20 cellular contexts compared by ENCODE assay signal in the genomic region with DNA sequence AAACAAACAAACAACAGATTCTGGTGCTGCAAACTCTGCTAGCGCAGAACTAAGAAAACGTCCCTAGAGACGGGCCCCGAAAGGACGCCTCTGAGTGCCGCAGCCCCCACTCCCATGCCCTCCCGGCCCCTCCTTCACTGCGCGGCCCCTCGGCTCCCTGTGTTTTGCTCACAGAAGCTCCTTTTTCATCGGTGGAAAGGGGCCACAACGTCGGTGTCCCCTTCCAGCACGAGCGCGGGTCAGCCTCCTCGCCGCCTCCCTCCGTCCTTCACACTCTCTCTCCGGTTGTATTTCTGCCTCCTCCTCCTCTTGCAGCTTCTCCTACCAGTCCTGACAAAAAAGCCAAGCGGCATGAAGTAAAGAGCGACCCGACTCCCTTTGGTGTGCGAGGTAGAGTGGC. TPM values are rescaled to one million over a fixed set of nuclear protein-coding genes. Genes with fewer than 3 reads are reported as not detected.
DNase-seq lines count a peak whose midpoint lies in the region; ATAC-seq, FAIRE-seq and TF ChIP-seq lines count a peak whose summit lies in the region.
"Had no signal": no experiment of that assay in that cellular context is flagged by ENCODE, and none has a peak within 500 bp of the region (broad histone marks: within the 10 kb centered on the region; RNA-seq: fewer than 3 reads in every experiment).

No MANE protein-coding gene starts in this region.

- peak; percentile 8 for DNase-seq in left cardiac atrium
- no peak for DNase-seq in left ventricle myocardium inferior
- no peak for DNase-seq in WTC11 (ENCODE audit: low spot score)
- peak; percentile 40 for DNase-seq in kidney
- DNase-seq in sigmoid colon = peak; percentile 37
- DNase-seq in NCI-H2227 treated with DMSO at 0.1 percent for 48 hours (lab: John Stamatoyannopoulos, UW) = no peak
- DNase-seq: CD8-positive, alpha-beta T cell; COR-L47; DND-41; GDM1; GOT3 had no signal

- H3K9ac ChIP-seq in kidney (ENCODE audit: low read length in 2 of 2) = no peak overlapping the region

- CTCF ChIA-PET in WTC11 (lab: Charles Lee) = interaction anchor here (0.6 to 3.3 kb wide), 17 partner anchors 8 to 301 kb away, joined by 3 to 15 read pairs (median 4); a partner anchor contains a TSS

- H3K4me3 ChIP-seq in left ventricle myocardium inferior (no peak overlapping the region), kidney (ENCODE audit: low read length in 2 of 2) (no peak overlapping the region), sigmoid colon (no peak overlapping the region)
- H3K4me3 ChIP-seq: HAP-1 had no signal

- H3K36me3 ChIP-seq in left ventricle myocardium inferior (peaks cover 57% of the 10 kb centered on the region), kidney (ENCODE audit: control insufficient read depth in 1 of 2, insufficient read depth in 2 of 2, low read length in 2 of 2) (peaks cover 13 to 34% of the 10 kb centered on the region in 2 donors), sigmoid colon (no peaks in the 10 kb centered on the region)
- H3K36me3 ChIP-seq: HAP-1 had no signal

- WGBS in sigmoid colon, 2 donors = 93 to 95% methylated on average over 24 of the region's 24 CpGs

- H3K27me3 ChIP-seq in left ventricle myocardium inferior (ENCODE audit: low read depth) (no peaks in the 10 kb centered on the region), sigmoid colon (peaks cover 0 to 20% (median 0%) of the 10 kb centered on the region in 3 donors)

- ATAC-seq in left cardiac atrium = no peak
- no peak for ATAC-seq in WTC11
- no peak for ATAC-seq in HG02678 (IDR thresholded peaks at IDR 0.05; ENCODE audit: unreplicated experiment)
- ATAC-seq in HG02571 (IDR thresholded peaks at IDR 0.05; ENCODE audit: unreplicated experiment) = no peak
- ATAC-seq: CD8-positive, alpha-beta T cell; HepG2 had no signal

- H3K36me3 Mint-ChIP-seq in WTC11 = peaks cover 6% of the 10 kb centered on the region
- H3K36me3 Mint-ChIP-seq: CD14-positive monocyte had no signal

- H3K27ac ChIP-seq in left ventricle myocardium inferior (replicated peaks) (no peak overlapping the region), kidney (ENCODE audit: low read depth in 2 of 2, low read length in 2 of 2) (no peak overlapping the region), sigmoid colon (no peak overlapping the region)

- H3K4me1 ChIP-seq in left ventricle myocardium inferior = no peaks in the 10 kb centered on the region
- H3K4me1 ChIP-seq in kidney (ENCODE audit: control insufficient read depth in 1 of 2, insufficient read depth in 1 of 2, low read depth in 1 of 2, low read length in 2 of 2) = no peaks in the 10 kb centered on the region
- H3K4me1 ChIP-seq in sigmoid colon = no peaks in the 10 kb centered on the region

- H3K4me3 Mint-ChIP-seq in WTC11 = no peak overlapping the region; the same call in 1 of the 2 replicates
- H3K4me3 Mint-ChIP-seq: CD14-positive monocyte; CD8-positive, alpha-beta T cell had no signal

- H3K27me3 Mint-ChIP-seq in WTC11 (ENCODE audit: low read depth) = no peaks in the 10 kb centered on the region

- no peaks in the 10 kb centered on the region for H3K9me3 Mint-ChIP-seq in WTC11
- H3K9me3 Mint-ChIP-seq: CD8-positive, alpha-beta T cell had no signal

- TF ChIP-seq CTCF in left ventricle myocardium inferior (IDR thresholded peaks at IDR 0.05; ENCODE audit: borderline replicate concordance) = no peak
- TF ChIP-seq CTCF in WTC11 (IDR thresholded peaks at IDR 0.05) = no peak
- no peak for TF ChIP-seq CTCF in kidney (IDR thresholded peaks at IDR 0.05; ENCODE audit: borderline replicate concordance, extremely low read depth, insufficient read depth)
- no peak for TF ChIP-seq CTCF in sigmoid colon (IDR thresholded peaks at IDR 0.05)

- POLR2A ChIA-PET in WTC11 (lab: Charles Lee) = interaction anchor here (0.8 to 1.0 kb wide), 2 partner anchors 15 to 39 kb away, joined by 3 to 4 read pairs; a partner anchor contains a TSS

- no peak for FAIRE-seq in kidney (lab: Jason Lieb, UNC)
- FAIRE-seq: A204.1, D721Med, GM19239, HepG2, HTR-8/SVneo had no signal

- no peak for TF ChIP-seq EP300 in sigmoid colon (IDR thresholded peaks at IDR 0.05)

- TF ChIP-seq POLR2A in sigmoid colon (IDR thresholded peaks at IDR 0.05) = no peak

- H3K4me1 Mint-ChIP-seq in WTC11 = peaks cover 14% of the 10 kb centered on the region
- H3K4me1 Mint-ChIP-seq: CD14-positive monocyte had no signal

- H3K27ac Mint-ChIP-seq in WTC11 = peak overlapping the region; percentile 86
- H3K27ac Mint-ChIP-seq: CD14-positive monocyte; CD8-positive, alpha-beta T cell had no signal

- intact Hi-C loops in left cardiac atrium (cut with DNase I) = no loop called here
- intact Hi-C loops in left ventricle myocardium inferior (cut with micrococcal nuclease) = no loop called here
- intact Hi-C loops in kidney (cut with DNase I) = no loop called here
- intact Hi-C loops in sigmoid colon (cut with DNase I) = no loop called here

- H3K9me3 ChIP-seq in left ventricle myocardium inferior (replicated peaks) (no peaks in the 10 kb centered on the region), kidney (ENCODE audit: control insufficient read depth in 1 of 2, low read length in 2 of 2) (no peaks in the 10 kb centered on the region), sigmoid colon (no peaks in the 10 kb centered on the region)
- H3K9me3 ChIP-seq: HAP-1 had no signal

TF ChIP-seq in WTC11, 78 proteins besides CTCF, POLR2A, EP300 and RAD21:
- TF ChIP-seq CREM (CRISPR knock-in tag; IDR thresholded peaks at IDR 0.05) (no peak), RORB (CRISPR knock-in tag; IDR thresholded peaks at IDR 0.05) (no peak), ZNF219 (CRISPR knock-in tag; IDR thresholded peaks at IDR 0.05; ENCODE audit: borderline replicate concordance) (no peak), ESRRA (CRISPR knock-in tag; IDR thresholded peaks at IDR 0.05; ENCODE audit: borderline replicate concordance) (no peak), ATF1 (CRISPR knock-in tag; IDR thresholded peaks at IDR 0.05) (no peak), ZNF232 (CRISPR knock-in tag; IDR thresholded peaks at IDR 0.05) (no peak), SMAD3 (CRISPR knock-in tag; IDR thresholded peaks at IDR 0.05; ENCODE audit: borderline replicate concordance) (no peak)
- TF ChIP-seq, protein P1, sequence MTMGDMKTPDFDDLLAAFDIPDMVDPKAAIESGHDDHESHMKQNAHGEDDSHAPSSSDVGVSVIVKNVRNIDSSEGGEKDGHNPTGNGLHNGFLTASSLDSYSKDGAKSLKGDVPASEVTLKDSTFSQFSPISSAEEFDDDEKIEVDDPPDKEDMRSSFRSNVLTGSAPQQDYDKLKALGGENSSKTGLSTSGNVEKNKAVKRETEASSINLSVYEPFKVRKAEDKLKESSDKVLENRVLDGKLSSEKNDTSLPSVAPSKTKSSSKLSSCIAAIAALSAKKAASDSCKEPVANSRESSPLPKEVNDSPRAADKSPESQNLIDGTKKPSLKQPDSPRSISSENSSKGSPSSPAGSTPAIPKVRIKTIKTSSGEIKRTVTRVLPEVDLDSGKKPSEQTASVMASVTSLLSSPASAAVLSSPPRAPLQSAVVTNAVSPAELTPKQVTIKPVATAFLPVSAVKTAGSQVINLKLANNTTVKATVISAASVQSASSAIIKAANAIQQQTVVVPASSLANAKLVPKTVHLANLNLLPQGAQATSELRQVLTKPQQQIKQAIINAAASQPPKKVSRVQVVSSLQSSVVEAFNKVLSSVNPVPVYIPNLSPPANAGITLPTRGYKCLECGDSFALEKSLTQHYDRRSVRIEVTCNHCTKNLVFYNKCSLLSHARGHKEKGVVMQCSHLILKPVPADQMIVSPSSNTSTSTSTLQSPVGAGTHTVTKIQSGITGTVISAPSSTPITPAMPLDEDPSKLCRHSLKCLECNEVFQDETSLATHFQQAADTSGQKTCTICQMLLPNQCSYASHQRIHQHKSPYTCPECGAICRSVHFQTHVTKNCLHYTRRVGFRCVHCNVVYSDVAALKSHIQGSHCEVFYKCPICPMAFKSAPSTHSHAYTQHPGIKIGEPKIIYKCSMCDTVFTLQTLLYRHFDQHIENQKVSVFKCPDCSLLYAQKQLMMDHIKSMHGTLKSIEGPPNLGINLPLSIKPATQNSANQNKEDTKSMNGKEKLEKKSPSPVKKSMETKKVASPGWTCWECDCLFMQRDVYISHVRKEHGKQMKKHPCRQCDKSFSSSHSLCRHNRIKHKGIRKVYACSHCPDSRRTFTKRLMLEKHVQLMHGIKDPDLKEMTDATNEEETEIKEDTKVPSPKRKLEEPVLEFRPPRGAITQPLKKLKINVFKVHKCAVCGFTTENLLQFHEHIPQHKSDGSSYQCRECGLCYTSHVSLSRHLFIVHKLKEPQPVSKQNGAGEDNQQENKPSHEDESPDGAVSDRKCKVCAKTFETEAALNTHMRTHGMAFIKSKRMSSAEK (CRISPR knock-in tag; IDR thresholded peaks at IDR 0.05; ENCODE audit: borderline replicate concordance) = no peak
- TF ChIP-seq, protein P2, sequence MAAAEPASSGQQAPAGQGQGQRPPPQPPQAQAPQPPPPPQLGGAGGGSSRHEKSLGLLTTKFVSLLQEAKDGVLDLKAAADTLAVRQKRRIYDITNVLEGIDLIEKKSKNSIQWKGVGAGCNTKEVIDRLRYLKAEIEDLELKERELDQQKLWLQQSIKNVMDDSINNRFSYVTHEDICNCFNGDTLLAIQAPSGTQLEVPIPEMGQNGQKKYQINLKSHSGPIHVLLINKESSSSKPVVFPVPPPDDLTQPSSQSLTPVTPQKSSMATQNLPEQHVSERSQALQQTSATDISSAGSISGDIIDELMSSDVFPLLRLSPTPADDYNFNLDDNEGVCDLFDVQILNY (CRISPR knock-in tag; IDR thresholded peaks at IDR 0.05) = no peak
- TF ChIP-seq, protein P3, sequence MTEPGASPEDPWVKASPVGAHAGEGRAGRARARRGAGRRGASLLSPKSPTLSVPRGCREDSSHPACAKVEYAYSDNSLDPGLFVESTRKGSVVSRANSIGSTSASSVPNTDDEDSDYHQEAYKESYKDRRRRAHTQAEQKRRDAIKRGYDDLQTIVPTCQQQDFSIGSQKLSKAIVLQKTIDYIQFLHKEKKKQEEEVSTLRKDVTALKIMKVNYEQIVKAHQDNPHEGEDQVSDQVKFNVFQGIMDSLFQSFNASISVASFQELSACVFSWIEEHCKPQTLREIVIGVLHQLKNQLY (CRISPR knock-in tag; IDR thresholded peaks at IDR 0.05) = no peak
- TF ChIP-seq, protein P4, sequence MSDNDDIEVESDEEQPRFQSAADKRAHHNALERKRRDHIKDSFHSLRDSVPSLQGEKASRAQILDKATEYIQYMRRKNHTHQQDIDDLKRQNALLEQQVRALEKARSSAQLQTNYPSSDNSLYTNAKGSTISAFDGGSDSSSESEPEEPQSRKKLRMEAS (CRISPR knock-in tag; IDR thresholded peaks at IDR 0.05) = no peak
TF ChIP-seq in WTC11: peak in this region for 0.

RNA-seq across cellular contexts. Expression of a gene that starts 14.8 kb away (rescaled TPM):
- total RNA-seq in left cardiac atrium = under 1 TPM; 0.16 to 0.29 TPM
- not detected for total RNA-seq in left ventricle myocardium inferior
- total RNA-seq in WTC11 (2021) = 0.26 to 1.5 TPM (median 1.3 TPM) in 3 replicates
- total RNA-seq in kidney = 0.16 TPM
- 0.52 TPM for polyA plus RNA-seq in kidney (ENCODE audit: insufficient read depth, low read depth, low replicate concordance)
- not detected for total RNA-seq in sigmoid colon
- under 1 TPM in 1 of 3 donors, not detected in 2; 0.36 TPM for polyA plus RNA-seq in sigmoid colon
- total RNA-seq: CD8-positive, alpha-beta T cell had no signal
- polyA plus RNA-seq: CD14-positive monocyte had no signal

RNA-seq across cellular contexts. Expression of a gene that starts 31.8 kb away (rescaled TPM):
- total RNA-seq in left cardiac atrium = 10 to 100 TPM; 17.5 to 19.6 TPM
- total RNA-seq in left ventricle myocardium inferior = 3.5 TPM
- 0.87 to 2.8 TPM (median 2.6 TPM) in 3 replicates for total RNA-seq in WTC11 (2021)
- 5.1 TPM for total RNA-seq in kidney
- polyA plus RNA-seq in kidney (ENCODE audit: insufficient read depth, low read depth, low replicate concordance) = 6.8 TPM
- total RNA-seq in sigmoid colon = 1 to 10 TPM; 3.8 to 10.0 (median 6.8) TPM
- 1 to 10 TPM in 2 of 3 donors, not detected in 1; 2.4 to 3.0 TPM for polyA plus RNA-seq in sigmoid colon
- total RNA-seq: CD8-positive, alpha-beta T cell had no signal
- polyA plus RNA-seq: CD14-positive monocyte had no signal

Comparison
In these comparisons a context has a peak if more than half of its experiments do, and no peak if none do; other contexts are left out.
1. DNase-seq: peak in left cardiac atrium (single experiment), kidney (single experiment) and sigmoid colon (single experiment); none in left ventricle myocardium inferior (single experiment), WTC11 (single experiment) and NCI-H2227 treated with DMSO at 0.1 percent for 48 hours (single experiment).